ENCODE assay signal across 32 cellular contexts in genomic region chr11:46457659-46458058, GRCh38.
DNase-seq lines count a peak whose midpoint lies in the region; ATAC-seq, FAIRE-seq and TF ChIP-seq lines count a peak whose summit lies in the region.
"Had no signal": no experiment of that assay in that cellular context is flagged by ENCODE, and none has a peak within 500 bp of the region (broad histone marks: within the 10 kb centered on the region; RNA-seq: fewer than 3 reads in every experiment).

No MANE protein-coding gene starts in this region.

- TF ChIP-seq CTCF in NB4 (IDR thresholded peaks at IDR 0.05; ENCODE audit: low read depth, low read length) (no peak), fibroblast of mammary gland (conservative IDR thresholded peaks at IDR 0.05; ENCODE audit: control insufficient read depth, insufficient read depth, low read depth, low read length) (no peak), neutrophil (IDR thresholded peaks at IDR 0.05) (no peak), chondrocyte (IDR thresholded peaks at IDR 0.05) (no peak), kidney (IDR thresholded peaks at IDR 0.05; ENCODE audit: borderline replicate concordance, extremely low read depth, insufficient read depth) (no peak)

- H3K4me1 Mint-ChIP-seq in chondrocyte (ENCODE audit: low read depth) = peaks cover 10% of the 10 kb centered on the region

- H3K9ac ChIP-seq in kidney (ENCODE audit: low read length in 2 of 2) = no peak overlapping the region

- no peak overlapping the region for H3K27ac Mint-ChIP-seq in chondrocyte (ENCODE audit: unreplicated experiment)
- H3K27ac Mint-ChIP-seq: activated CD8-positive, alpha-beta T cell treated with anti-CD3 and anti-CD28 coated beads, Interleukin-2, amount 10 ng/mL, durations not matched to agents 7 days and 5 days; activated naive CD4-positive, alpha-beta T cell treated with anti-CD3 and anti-CD28 coated beads, Interleukin-2, amount 50 U/mL, for 24 hours; IgD-negative memory B cell; memory B cell; stimulated activated naive B cell treated with anti-CD40 and anti-IgM and Interleukin-4, amounts not matched to agents 10 μg/mL and 1 μg/mL and 100 μg/mL, for 72 hours; T-helper 2 cell treated with Interferon-gamma antibody and Interleukin-4, amounts not matched to agents 5 μg/mL and 100 μg/mL, for 36 hours had no signal

- no peak for FAIRE-seq in kidney (lab: Jason Lieb, UNC)
- FAIRE-seq: G401.6 had no signal

- no peaks in the 10 kb centered on the region for H3K36me3 ChIP-seq in neutrophil
- H3K36me3 ChIP-seq in kidney (ENCODE audit: control insufficient read depth in 1 of 2, insufficient read depth in 2 of 2, low read length in 2 of 2) = no peaks in the 10 kb centered on the region
- H3K36me3 ChIP-seq: cardiac muscle cell, gastrocnemius medialis, ovary, upper lobe of left lung had no signal

- H3K4me3 Mint-ChIP-seq in chondrocyte (ENCODE audit: unreplicated experiment) = no peak overlapping the region
- H3K4me3 Mint-ChIP-seq: activated CD8-positive, alpha-beta T cell treated with anti-CD3 and anti-CD28 coated beads, Interleukin-2, amount 10 ng/mL, durations not matched to agents 7 days and 5 days; activated naive CD4-positive, alpha-beta T cell treated with anti-CD3 and anti-CD28 coated beads, Interleukin-2, amount 50 U/mL, for 24 hours; IgD-negative memory B cell; memory B cell; nephron progenitor cell; stimulated activated naive B cell treated with anti-CD40 and anti-IgM and Interleukin-4, amounts not matched to agents 10 μg/mL and 1 μg/mL and 100 μg/mL, for 72 hours; T-helper 2 cell treated with Interferon-gamma antibody and Interleukin-4, amounts not matched to agents 5 μg/mL and 100 μg/mL, for 36 hours had no signal

- H3K4me3 ChIP-seq in NB4 (ENCODE audit: low read depth, low read length) = no peak overlapping the region
- H3K4me3 ChIP-seq in fibroblast of mammary gland (ENCODE audit: control insufficient read depth, low read depth, low read length) = no peak overlapping the region
- H3K4me3 ChIP-seq in neutrophil (ENCODE audit: low read depth in 1 of 2, low read length in 1 of 2) = no peak overlapping the region
- H3K4me3 ChIP-seq in kidney (ENCODE audit: low read length in 2 of 2) = no peak overlapping the region
- H3K4me3 ChIP-seq: cardiac muscle cell, gastrocnemius medialis, ovary, upper lobe of left lung had no signal

- peaks cover 3% of the 10 kb centered on the region for H3K36me3 Mint-ChIP-seq in chondrocyte (ENCODE audit: low read depth)

- no peaks in the 10 kb centered on the region for H3K9me3 Mint-ChIP-seq in chondrocyte (ENCODE audit: low read depth)
- H3K9me3 Mint-ChIP-seq: activated naive CD4-positive, alpha-beta T cell treated with anti-CD3 and anti-CD28 coated beads, Interleukin-2, amount 50 U/mL, for 24 hours; memory B cell; nephron progenitor cell; stimulated activated naive B cell treated with anti-CD40 and anti-IgM and Interleukin-4, amounts not matched to agents 10 μg/mL and 1 μg/mL and 100 μg/mL, for 72 hours; T-helper 2 cell treated with Interferon-gamma antibody and Interleukin-4, amounts not matched to agents 5 μg/mL and 100 μg/mL, for 36 hours had no signal

- H3K27me3 Mint-ChIP-seq in chondrocyte (ENCODE audit: low read depth) = no peaks in the 10 kb centered on the region
- H3K27me3 Mint-ChIP-seq: activated naive CD4-positive, alpha-beta T cell treated with anti-CD3 and anti-CD28 coated beads, Interleukin-2, amount 50 U/mL, for 24 hours; IgD-negative memory B cell; memory B cell; stimulated activated naive B cell treated with anti-CD40 and anti-IgM and Interleukin-4, amounts not matched to agents 10 μg/mL and 1 μg/mL and 100 μg/mL, for 72 hours had no signal

- no peak for TF ChIP-seq POLR2A in NB4 (IDR thresholded peaks at IDR 0.05; ENCODE audit: extremely low read depth, insufficient read length)

- H3K4me1 ChIP-seq in neutrophil (ENCODE audit: control insufficient read depth in 1 of 2, insufficient read depth in 1 of 2, low read depth in 1 of 2, low read length in 1 of 2) (peaks cover 32 to 35% of the 10 kb centered on the region in 2 experiments), kidney (ENCODE audit: control insufficient read depth in 1 of 2, insufficient read depth in 1 of 2, low read depth in 1 of 2, low read length in 2 of 2) (no peaks in the 10 kb centered on the region)
- H3K4me1 ChIP-seq: gastrocnemius medialis, upper lobe of left lung had no signal

- H3K27ac ChIP-seq in neutrophil (peak overlapping the region; percentile 72), kidney (ENCODE audit: low read depth in 2 of 2, low read length in 2 of 2) (no peak overlapping the region)
- H3K27ac ChIP-seq: C4-2B, cardiac muscle cell, gastrocnemius medialis, ovary, upper lobe of left lung, VCaP had no signal

- H3K9me3 ChIP-seq in neutrophil = no peaks in the 10 kb centered on the region
- no peaks in the 10 kb centered on the region for H3K9me3 ChIP-seq in kidney (ENCODE audit: control insufficient read depth in 1 of 2, low read length in 2 of 2)
- H3K9me3 ChIP-seq: gastrocnemius medialis, ovary, upper lobe of left lung had no signal

- no peaks in the 10 kb centered on the region for H3K27me3 ChIP-seq in neutrophil
- H3K27me3 ChIP-seq: cardiac muscle cell, gastrocnemius medialis, ovary, upper lobe of left lung had no signal

- no peak for ATAC-seq in GM21515 (IDR thresholded peaks at IDR 0.05; ENCODE audit: unreplicated experiment)
- ATAC-seq: activated CD8-positive, alpha-beta T cell treated with anti-CD3 and anti-CD28 coated beads, Interleukin-2, amount 10 ng/mL, durations not matched to agents 7 days and 5 days; gastrocnemius medialis; Panc1; stimulated activated naive B cell treated with anti-CD40 and anti-IgM and Interleukin-4, amounts not matched to agents 10 μg/mL and 1 μg/mL and 100 μg/mL, for 72 hours had no signal

- intact Hi-C loops in kidney (cut with DNase I) = no loop called here

- peak; percentile 32 for DNase-seq in NB4 (ENCODE audit: low read depth)
- peak; percentile 58 for DNase-seq in amniotic epithelial cell (ENCODE audit: low read depth)
- DNase-seq in fibroblast of mammary gland (ENCODE audit: low read depth) = peak; percentile 35
- DNase-seq in chondrocyte (ENCODE audit: low spot score) = no peak
- no peak for DNase-seq in kidney
- DNase-seq: activated CD4-positive, alpha-beta T cell treated with anti-CD3 and anti-CD28 coated beads for 4 hours; activated CD8-positive, alpha-beta T cell treated with anti-CD3 and anti-CD28 coated beads, Interleukin-2, amount 10 ng/mL, durations not matched to agents 7 days and 5 days; cortex of kidney; effector memory CD4-positive, alpha-beta T cell; erythroblast; gastrocnemius medialis; HCEC 1CT; NCI-H1105 treated with DMSO at 0.1 percent for 48 hours; NCI-H2029; NCI-H2227 treated with DMSO at 0.1 percent for 48 hours; NCI-H526 treated with DMSO at 0.1 percent for 48 hours; nephron progenitor cell; ovary; SHP77; stimulated activated naive B cell treated with anti-CD40 and anti-IgM and Interleukin-4, amounts not matched to agents 10 μg/mL and 1 μg/mL and 100 μg/mL, for 72 hours had no signal

Comparison
In these comparisons a context has a peak if more than half of its experiments do, and no peak if none do; other contexts are left out.
1. DNase-seq: peak in NB4 (single experiment), amniotic epithelial cell (single experiment) and fibroblast of mammary gland (single experiment); none in chondrocyte (single experiment) and kidney (single experiment).